In genomic region chr14:102928412-102929348, GRCh38 we compare ENCODE assay signal across 2 cellular contexts.
TF ChIP-seq lines count a peak whose summit lies in the region.

No MANE protein-coding gene starts in this region.

TF ChIP-seq in H1, 55 proteins besides CTCF, POLR2A, EP300 and RAD21 (continued from another document):
- no peak for TF ChIP-seq SAP30 (IDR thresholded peaks at IDR 0.05; ENCODE audit: insufficient read depth, insufficient replicate concordance, low read length)
- 0 out of 4 replicates have a peak, but pooled peaks of 1 of the 2 experiments have one; percentile 49 for TF ChIP-seq HDAC2 (IDR thresholded peaks at IDR 0.05; ENCODE audit: borderline replicate concordance in 1 of 2, low read depth in 2 of 2, low read length in 2 of 2)
- TF ChIP-seq SIN3A (conservative IDR thresholded peaks at IDR 0.05 in 1 of 2, IDR thresholded peaks at IDR 0.05 in 1 of 2; ENCODE audit: low read depth in 1 of 2, low read length in 2 of 2) = no peak
- TF ChIP-seq MAFK (IDR thresholded peaks at IDR 0.05; ENCODE audit: low read depth, low read length) = no peak
- TF ChIP-seq GTF2F1 (IDR thresholded peaks at IDR 0.05; ENCODE audit: borderline replicate concordance, low read depth, low read length) = no peak
- TF ChIP-seq CHD2 (IDR thresholded peaks at IDR 0.05; ENCODE audit: low read length) = no peak
- TF ChIP-seq POU5F1 (IDR thresholded peaks at IDR 0.05; ENCODE audit: low read depth, low read length) = no peak
- no peak for TF ChIP-seq SP2 (IDR thresholded peaks at IDR 0.05; ENCODE audit: low read length)
- peak; percentile 91 for TF ChIP-seq MAX (IDR thresholded peaks at IDR 0.05)
- TF ChIP-seq NANOG (IDR thresholded peaks at IDR 0.05; ENCODE audit: insufficient read depth, low read depth, low read length, poor library complexity, severe bottlenecking) = no peak
- no peak for TF ChIP-seq CHD1 (IDR thresholded peaks at IDR 0.05; ENCODE audit: low read depth, low read length)
- no peak for TF ChIP-seq ASH2L (IDR thresholded peaks at IDR 0.05; ENCODE audit: low read length)
- no peak for TF ChIP-seq KDM1A (IDR thresholded peaks at IDR 0.05; ENCODE audit: borderline replicate concordance, low read length)
- TF ChIP-seq KDM5A (IDR thresholded peaks at IDR 0.05; ENCODE audit: low read length) = no peak
- TF ChIP-seq TCF12 (IDR thresholded peaks at IDR 0.05; ENCODE audit: low read depth, low read length) = no peak
- no peak for TF ChIP-seq PHF8 (conservative IDR thresholded peaks at IDR 0.05; ENCODE audit: low read depth, low read length)
- TF ChIP-seq SP4 (IDR thresholded peaks at IDR 0.05; ENCODE audit: low read length) = no peak
- TF ChIP-seq USF2 (IDR thresholded peaks at IDR 0.05; ENCODE audit: low read length) = no peak
- peak; percentile 86 for TF ChIP-seq KDM4A (IDR thresholded peaks at IDR 0.05; ENCODE audit: low read depth, low read length, severe bottlenecking)
- TF ChIP-seq RFX5 (IDR thresholded peaks at IDR 0.05; ENCODE audit: borderline replicate concordance, low read depth, low read length) = no peak
- TF ChIP-seq FOSL1 (IDR thresholded peaks at IDR 0.05; ENCODE audit: insufficient read depth, low read depth, low read length) = no peak
- TF ChIP-seq YY1 (IDR thresholded peaks at IDR 0.05; ENCODE audit: low read depth, low read length) = no peak
- no peak for TF ChIP-seq TAF7 (optimal IDR thresholded peaks at IDR 0.05; ENCODE audit: borderline replicate concordance, low read depth, low read length)
- peak; percentile 43; the same call in 1 of the 2 replicates for TF ChIP-seq BACH1 (IDR thresholded peaks at IDR 0.05; ENCODE audit: low read length)
- no peak for TF ChIP-seq CEBPB (IDR thresholded peaks at IDR 0.05; ENCODE audit: low read depth, low read length)
- no peak for TF ChIP-seq GABPA (IDR thresholded peaks at IDR 0.05; ENCODE audit: borderline replicate concordance, insufficient read depth, low read length)
- TF ChIP-seq CBX5 (IDR thresholded peaks at IDR 0.05; ENCODE audit: low read depth, low read length) = no peak
- no peak for TF ChIP-seq SIX5 (IDR thresholded peaks at IDR 0.05; ENCODE audit: low read depth, low read length)
- TF ChIP-seq BRCA1 (IDR thresholded peaks at IDR 0.05; ENCODE audit: low read depth, low read length) = no peak
- TF ChIP-seq TEAD4 (IDR thresholded peaks at IDR 0.05; ENCODE audit: low read depth, low read length) = no peak
- TF ChIP-seq SP1 (IDR thresholded peaks at IDR 0.05; ENCODE audit: low read depth, low read length) = no peak
- TF ChIP-seq JUN (IDR thresholded peaks at IDR 0.05; ENCODE audit: low read depth, low read length) = no peak
- TF ChIP-seq ATF3 (IDR thresholded peaks at IDR 0.05; ENCODE audit: insufficient read depth, low read depth, low read length) = no peak
- no peak for TF ChIP-seq HDAC6 (IDR thresholded peaks at IDR 0.05; ENCODE audit: low read depth, low read length)
- no peak for TF ChIP-seq RXRA (IDR thresholded peaks at IDR 0.05; ENCODE audit: insufficient read depth, low read depth, low read length)
- TF ChIP-seq SIRT6 (IDR thresholded peaks at IDR 0.05; ENCODE audit: low read length) = no peak
- no peak for TF ChIP-seq CTBP2 (IDR thresholded peaks at IDR 0.05; ENCODE audit: borderline replicate concordance, insufficient read depth, insufficient read length, low read length)
- no peak for TF ChIP-seq TBP (IDR thresholded peaks at IDR 0.05; ENCODE audit: low read depth, low read length)
- peak; percentile 79 for TF ChIP-seq E2F6 (IDR thresholded peaks at IDR 0.05)
- TF ChIP-seq NRF1 (IDR thresholded peaks at IDR 0.05; ENCODE audit: low read depth, low read length) = no peak
- TF ChIP-seq SRF (IDR thresholded peaks at IDR 0.05; ENCODE audit: low read depth, low read length) = no peak
- TF ChIP-seq EGR1 (IDR thresholded peaks at IDR 0.05; ENCODE audit: borderline replicate concordance, low read depth, low read length) = no peak
- no peak for TF ChIP-seq BCL11A (IDR thresholded peaks at IDR 0.05; ENCODE audit: low read depth in 2 of 2, low read length in 2 of 2)
- TF ChIP-seq ZNF274 (IDR thresholded peaks at IDR 0.05; ENCODE audit: borderline replicate concordance, extremely low read depth, low read length) = no peak
- TF ChIP-seq TAF1 (IDR thresholded peaks at IDR 0.05; ENCODE audit: low read depth, low read length) = no peak
- no peak for TF ChIP-seq JUND (IDR thresholded peaks at IDR 0.05; ENCODE audit: low read length)
- peak; percentile 22 for TF ChIP-seq RNF2 (IDR thresholded peaks at IDR 0.05; ENCODE audit: borderline replicate concordance, low read depth, low read length, missing control alignments, poor library complexity, severe bottlenecking)
TF ChIP-seq in H1: peak in this region for 7.

TF ChIP-seq in SK-N-SH treated with all-trans-retinoic acid at 6 μM for 48 hours, 23 proteins besides CTCF, POLR2A, EP300 and RAD21 (continued from another document):
- TF ChIP-seq SNAI2 (CRISPR knock-in tag; IDR thresholded peaks at IDR 0.05) (no peak), ISL1 (CRISPR knock-in tag; IDR thresholded peaks at IDR 0.05) (no peak), TOX (CRISPR knock-in tag; IDR thresholded peaks at IDR 0.05; ENCODE audit: borderline replicate concordance) (no peak), BACH2 (CRISPR knock-in tag; IDR thresholded peaks at IDR 0.05; ENCODE audit: borderline replicate concordance) (no peak), POU6F1 (CRISPR knock-in tag; IDR thresholded peaks at IDR 0.05; ENCODE audit: borderline replicate concordance, low read depth) (no peak), CSDC2 (CRISPR knock-in tag; IDR thresholded peaks at IDR 0.05) (no peak)
TF ChIP-seq in SK-N-SH treated with all-trans-retinoic acid at 6 μM for 48 hours: peak in this region for 0.
